1 cellular context compared by ENCODE assay signal in genomic region chr12:57476162-57476992, GRCh38.
A peak's percentile ranks its signal among the peaks of the same experiment; 100 is the strongest.
TF ChIP-seq lines count a peak whose summit lies in the region.

No MANE protein-coding gene starts in this region.

TF ChIP-seq in endothelial cell of umbilical vein, 7 proteins besides CTCF, POLR2A, EP300 and RAD21:
- TF ChIP-seq EZH2 (IDR thresholded peaks at IDR 0.05; ENCODE audit: borderline replicate concordance, low read depth, low read length, severe bottlenecking), result peak; percentile 66
- no peak for TF ChIP-seq MAX (IDR thresholded peaks at IDR 0.05; ENCODE audit: insufficient read depth, insufficient read length)
